ENCODE assay signal across 1 cellular context in the genomic region with DNA sequence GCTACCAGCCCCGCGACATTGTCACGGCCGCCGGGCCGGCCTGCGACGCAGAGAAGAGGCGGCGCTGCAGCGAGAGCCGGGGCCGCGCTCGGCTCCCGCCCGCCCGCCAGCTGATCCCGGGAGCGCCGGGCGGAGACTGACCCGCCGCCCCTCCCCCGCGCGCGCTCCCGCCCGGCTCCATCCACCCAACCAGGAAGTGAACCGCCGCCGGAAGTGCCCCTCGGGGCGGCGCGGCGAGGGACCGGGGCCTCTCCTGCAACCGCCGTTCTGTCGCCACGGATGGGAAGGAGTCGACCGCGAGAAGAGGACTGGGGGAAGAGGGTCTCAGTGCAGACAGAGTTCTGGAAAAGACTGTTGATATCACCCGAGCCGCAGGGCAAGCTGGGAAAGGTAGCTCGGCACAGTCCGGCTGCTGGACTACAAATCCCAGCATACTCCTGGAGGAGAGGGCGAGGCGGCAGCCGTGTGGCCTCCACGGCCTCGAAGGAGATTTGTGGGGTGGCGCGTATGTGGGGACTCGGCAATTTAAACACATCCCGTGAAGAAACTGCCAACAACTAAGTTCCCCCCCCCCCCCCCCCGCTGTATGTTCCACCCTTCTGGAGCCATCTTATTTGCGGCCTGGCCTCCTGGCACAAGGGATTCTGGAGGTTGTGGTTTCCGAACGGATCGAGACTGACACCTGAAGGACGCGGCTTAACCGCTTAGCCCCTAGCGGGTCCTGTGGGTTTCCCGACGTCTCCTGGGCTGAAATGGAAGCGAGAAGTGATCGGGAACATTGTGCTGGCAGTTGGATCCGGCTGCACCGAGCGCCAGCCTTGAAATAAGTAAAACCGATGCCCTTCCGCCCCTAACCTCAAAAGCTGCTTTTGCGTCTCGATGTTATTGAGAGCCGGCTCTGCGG.
TF ChIP-seq lines count a peak whose summit lies in the region.

A gene (minus strand): TSS at position 138 of the 904 bp plus-strand sequence. CDS start 699 bp downstream, outside the sequence.

TF ChIP-seq in H1, 55 proteins besides CTCF, POLR2A, EP300 and RAD21:
- no peak for TF ChIP-seq CBX5 (IDR thresholded peaks at IDR 0.05; ENCODE audit: low read depth, low read length)
- TF ChIP-seq TBP (IDR thresholded peaks at IDR 0.05; ENCODE audit: low read depth, low read length) = 0 out of 2 replicates have a peak, but pooled peaks have one; percentile 7
- no peak for TF ChIP-seq GTF2F1 (IDR thresholded peaks at IDR 0.05; ENCODE audit: borderline replicate concordance, low read depth, low read length)
- no peak for TF ChIP-seq SP2 (IDR thresholded peaks at IDR 0.05; ENCODE audit: low read length)
- TF ChIP-seq EGR1 (IDR thresholded peaks at IDR 0.05; ENCODE audit: borderline replicate concordance, low read depth, low read length) = 0 out of 2 replicates have a peak, but pooled peaks have one; percentile 23
- TF ChIP-seq FOSL1 (IDR thresholded peaks at IDR 0.05; ENCODE audit: insufficient read depth, low read depth, low read length) = no peak
- peak; percentile 62 for TF ChIP-seq KDM4A (IDR thresholded peaks at IDR 0.05; ENCODE audit: low read depth, low read length, severe bottlenecking)
- TF ChIP-seq, protein P1, sequence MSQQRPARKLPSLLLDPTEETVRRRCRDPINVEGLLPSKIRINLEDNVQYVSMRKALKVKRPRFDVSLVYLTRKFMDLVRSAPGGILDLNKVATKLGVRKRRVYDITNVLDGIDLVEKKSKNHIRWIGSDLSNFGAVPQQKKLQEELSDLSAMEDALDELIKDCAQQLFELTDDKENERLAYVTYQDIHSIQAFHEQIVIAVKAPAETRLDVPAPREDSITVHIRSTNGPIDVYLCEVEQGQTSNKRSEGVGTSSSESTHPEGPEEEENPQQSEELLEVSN (IDR thresholded peaks at IDR 0.05) = peak; percentile 8; the same call in 1 of the 2 replicates
- peak in 1 of 2 experiments; percentile 62; a peak in 2 of 4 replicates for TF ChIP-seq HDAC2 (IDR thresholded peaks at IDR 0.05; ENCODE audit: borderline replicate concordance in 1 of 2, low read depth in 2 of 2, low read length in 2 of 2)
- peak; percentile 65 to 77; a peak in 2 of 4 replicates for TF ChIP-seq SIN3A (conservative IDR thresholded peaks at IDR 0.05 in 1 of 2, IDR thresholded peaks at IDR 0.05 in 1 of 2; ENCODE audit: low read depth in 1 of 2, low read length in 2 of 2)
- no peak for TF ChIP-seq SIRT6 (IDR thresholded peaks at IDR 0.05; ENCODE audit: low read length)
- no peak for TF ChIP-seq KDM1A (IDR thresholded peaks at IDR 0.05; ENCODE audit: borderline replicate concordance, low read length)
- peak; percentile 37; the same call in 1 of the 2 replicates for TF ChIP-seq POLR2AphosphoS5 (IDR thresholded peaks at IDR 0.05; ENCODE audit: low read depth, low read length)
- TF ChIP-seq ASH2L (IDR thresholded peaks at IDR 0.05; ENCODE audit: low read length) = peak; percentile 100
- TF ChIP-seq RNF2 (IDR thresholded peaks at IDR 0.05; ENCODE audit: borderline replicate concordance, low read depth, low read length, missing control alignments, poor library complexity, severe bottlenecking) = no peak
- TF ChIP-seq SUZ12 (IDR thresholded peaks at IDR 0.05; ENCODE audit: low read length) = no peak
- TF ChIP-seq SAP30 (IDR thresholded peaks at IDR 0.05; ENCODE audit: insufficient read depth, insufficient replicate concordance, low read length) = no peak
- TF ChIP-seq, protein P2, sequence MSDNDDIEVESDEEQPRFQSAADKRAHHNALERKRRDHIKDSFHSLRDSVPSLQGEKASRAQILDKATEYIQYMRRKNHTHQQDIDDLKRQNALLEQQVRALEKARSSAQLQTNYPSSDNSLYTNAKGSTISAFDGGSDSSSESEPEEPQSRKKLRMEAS (IDR thresholded peaks at IDR 0.05) = no peak
- TF ChIP-seq TAF7 (optimal IDR thresholded peaks at IDR 0.05; ENCODE audit: borderline replicate concordance, low read depth, low read length) = peak; percentile 71
- TF ChIP-seq TAF1 (IDR thresholded peaks at IDR 0.05; ENCODE audit: low read depth, low read length) = peak; percentile 61
- TF ChIP-seq, protein P3, sequence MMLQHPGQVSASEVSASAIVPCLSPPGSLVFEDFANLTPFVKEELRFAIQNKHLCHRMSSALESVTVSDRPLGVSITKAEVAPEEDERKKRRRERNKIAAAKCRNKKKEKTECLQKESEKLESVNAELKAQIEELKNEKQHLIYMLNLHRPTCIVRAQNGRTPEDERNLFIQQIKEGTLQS (IDR thresholded peaks at IDR 0.05; ENCODE audit: insufficient read depth, low read depth, low read length) = 0 out of 2 replicates have a peak, but pooled peaks have one; percentile 19
- peak; percentile 80; the same call in 1 of the 2 replicates for TF ChIP-seq GABPA (IDR thresholded peaks at IDR 0.05; ENCODE audit: borderline replicate concordance, insufficient read depth, low read length)
- peak; percentile 85 for TF ChIP-seq PHF8 (conservative IDR thresholded peaks at IDR 0.05; ENCODE audit: low read depth, low read length)
- TF ChIP-seq CHD2 (IDR thresholded peaks at IDR 0.05; ENCODE audit: low read length) = no peak
- no peak for TF ChIP-seq SRF (IDR thresholded peaks at IDR 0.05; ENCODE audit: low read depth, low read length)
- peak; percentile 97; the same call in 1 of the 2 replicates for TF ChIP-seq RBBP5 (IDR thresholded peaks at IDR 0.05; ENCODE audit: borderline replicate concordance, low read depth, low read length)
- TF ChIP-seq HDAC6 (IDR thresholded peaks at IDR 0.05; ENCODE audit: low read depth, low read length) = no peak
- no peak for TF ChIP-seq SP1 (IDR thresholded peaks at IDR 0.05; ENCODE audit: low read depth, low read length)
- peak; percentile 47 for TF ChIP-seq SIX5 (IDR thresholded peaks at IDR 0.05; ENCODE audit: low read depth, low read length)
- no peak for TF ChIP-seq CREB1 (IDR thresholded peaks at IDR 0.05)
- TF ChIP-seq, protein P4, sequence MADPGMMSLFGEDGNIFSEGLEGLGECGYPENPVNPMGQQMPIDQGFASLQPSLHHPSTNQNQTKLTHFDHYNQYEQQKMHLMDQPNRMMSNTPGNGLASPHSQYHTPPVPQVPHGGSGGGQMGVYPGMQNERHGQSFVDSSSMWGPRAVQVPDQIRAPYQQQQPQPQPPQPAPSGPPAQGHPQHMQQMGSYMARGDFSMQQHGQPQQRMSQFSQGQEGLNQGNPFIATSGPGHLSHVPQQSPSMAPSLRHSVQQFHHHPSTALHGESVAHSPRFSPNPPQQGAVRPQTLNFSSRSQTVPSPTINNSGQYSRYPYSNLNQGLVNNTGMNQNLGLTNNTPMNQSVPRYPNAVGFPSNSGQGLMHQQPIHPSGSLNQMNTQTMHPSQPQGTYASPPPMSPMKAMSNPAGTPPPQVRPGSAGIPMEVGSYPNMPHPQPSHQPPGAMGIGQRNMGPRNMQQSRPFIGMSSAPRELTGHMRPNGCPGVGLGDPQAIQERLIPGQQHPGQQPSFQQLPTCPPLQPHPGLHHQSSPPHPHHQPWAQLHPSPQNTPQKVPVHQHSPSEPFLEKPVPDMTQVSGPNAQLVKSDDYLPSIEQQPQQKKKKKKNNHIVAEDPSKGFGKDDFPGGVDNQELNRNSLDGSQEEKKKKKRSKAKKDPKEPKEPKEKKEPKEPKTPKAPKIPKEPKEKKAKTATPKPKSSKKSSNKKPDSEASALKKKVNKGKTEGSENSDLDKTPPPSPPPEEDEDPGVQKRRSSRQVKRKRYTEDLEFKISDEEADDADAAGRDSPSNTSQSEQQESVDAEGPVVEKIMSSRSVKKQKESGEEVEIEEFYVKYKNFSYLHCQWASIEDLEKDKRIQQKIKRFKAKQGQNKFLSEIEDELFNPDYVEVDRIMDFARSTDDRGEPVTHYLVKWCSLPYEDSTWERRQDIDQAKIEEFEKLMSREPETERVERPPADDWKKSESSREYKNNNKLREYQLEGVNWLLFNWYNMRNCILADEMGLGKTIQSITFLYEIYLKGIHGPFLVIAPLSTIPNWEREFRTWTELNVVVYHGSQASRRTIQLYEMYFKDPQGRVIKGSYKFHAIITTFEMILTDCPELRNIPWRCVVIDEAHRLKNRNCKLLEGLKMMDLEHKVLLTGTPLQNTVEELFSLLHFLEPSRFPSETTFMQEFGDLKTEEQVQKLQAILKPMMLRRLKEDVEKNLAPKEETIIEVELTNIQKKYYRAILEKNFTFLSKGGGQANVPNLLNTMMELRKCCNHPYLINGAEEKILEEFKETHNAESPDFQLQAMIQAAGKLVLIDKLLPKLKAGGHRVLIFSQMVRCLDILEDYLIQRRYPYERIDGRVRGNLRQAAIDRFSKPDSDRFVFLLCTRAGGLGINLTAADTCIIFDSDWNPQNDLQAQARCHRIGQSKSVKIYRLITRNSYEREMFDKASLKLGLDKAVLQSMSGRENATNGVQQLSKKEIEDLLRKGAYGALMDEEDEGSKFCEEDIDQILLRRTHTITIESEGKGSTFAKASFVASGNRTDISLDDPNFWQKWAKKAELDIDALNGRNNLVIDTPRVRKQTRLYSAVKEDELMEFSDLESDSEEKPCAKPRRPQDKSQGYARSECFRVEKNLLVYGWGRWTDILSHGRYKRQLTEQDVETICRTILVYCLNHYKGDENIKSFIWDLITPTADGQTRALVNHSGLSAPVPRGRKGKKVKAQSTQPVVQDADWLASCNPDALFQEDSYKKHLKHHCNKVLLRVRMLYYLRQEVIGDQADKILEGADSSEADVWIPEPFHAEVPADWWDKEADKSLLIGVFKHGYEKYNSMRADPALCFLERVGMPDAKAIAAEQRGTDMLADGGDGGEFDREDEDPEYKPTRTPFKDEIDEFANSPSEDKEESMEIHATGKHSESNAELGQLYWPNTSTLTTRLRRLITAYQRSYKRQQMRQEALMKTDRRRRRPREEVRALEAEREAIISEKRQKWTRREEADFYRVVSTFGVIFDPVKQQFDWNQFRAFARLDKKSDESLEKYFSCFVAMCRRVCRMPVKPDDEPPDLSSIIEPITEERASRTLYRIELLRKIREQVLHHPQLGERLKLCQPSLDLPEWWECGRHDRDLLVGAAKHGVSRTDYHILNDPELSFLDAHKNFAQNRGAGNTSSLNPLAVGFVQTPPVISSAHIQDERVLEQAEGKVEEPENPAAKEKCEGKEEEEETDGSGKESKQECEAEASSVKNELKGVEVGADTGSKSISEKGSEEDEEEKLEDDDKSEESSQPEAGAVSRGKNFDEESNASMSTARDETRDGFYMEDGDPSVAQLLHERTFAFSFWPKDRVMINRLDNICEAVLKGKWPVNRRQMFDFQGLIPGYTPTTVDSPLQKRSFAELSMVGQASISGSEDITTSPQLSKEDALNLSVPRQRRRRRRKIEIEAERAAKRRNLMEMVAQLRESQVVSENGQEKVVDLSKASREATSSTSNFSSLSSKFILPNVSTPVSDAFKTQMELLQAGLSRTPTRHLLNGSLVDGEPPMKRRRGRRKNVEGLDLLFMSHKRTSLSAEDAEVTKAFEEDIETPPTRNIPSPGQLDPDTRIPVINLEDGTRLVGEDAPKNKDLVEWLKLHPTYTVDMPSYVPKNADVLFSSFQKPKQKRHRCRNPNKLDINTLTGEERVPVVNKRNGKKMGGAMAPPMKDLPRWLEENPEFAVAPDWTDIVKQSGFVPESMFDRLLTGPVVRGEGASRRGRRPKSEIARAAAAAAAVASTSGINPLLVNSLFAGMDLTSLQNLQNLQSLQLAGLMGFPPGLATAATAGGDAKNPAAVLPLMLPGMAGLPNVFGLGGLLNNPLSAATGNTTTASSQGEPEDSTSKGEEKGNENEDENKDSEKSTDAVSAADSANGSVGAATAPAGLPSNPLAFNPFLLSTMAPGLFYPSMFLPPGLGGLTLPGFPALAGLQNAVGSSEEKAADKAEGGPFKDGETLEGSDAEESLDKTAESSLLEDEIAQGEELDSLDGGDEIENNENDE (IDR thresholded peaks at IDR 0.05; ENCODE audit: insufficient replicate concordance, low read length) = no peak
- TF ChIP-seq TEAD4 (IDR thresholded peaks at IDR 0.05; ENCODE audit: low read depth, low read length) = no peak
- TF ChIP-seq CEBPB (IDR thresholded peaks at IDR 0.05; ENCODE audit: low read depth, low read length) = no peak
- TF ChIP-seq YY1 (IDR thresholded peaks at IDR 0.05; ENCODE audit: low read depth, low read length) = peak; percentile 19; the same call in 1 of the 2 replicates
- no peak for TF ChIP-seq JUND (IDR thresholded peaks at IDR 0.05; ENCODE audit: low read length)
TF ChIP-seq in H1: peak in this region for 16.
